ENCODE assay signal across 7 cellular contexts in the genomic region with DNA sequence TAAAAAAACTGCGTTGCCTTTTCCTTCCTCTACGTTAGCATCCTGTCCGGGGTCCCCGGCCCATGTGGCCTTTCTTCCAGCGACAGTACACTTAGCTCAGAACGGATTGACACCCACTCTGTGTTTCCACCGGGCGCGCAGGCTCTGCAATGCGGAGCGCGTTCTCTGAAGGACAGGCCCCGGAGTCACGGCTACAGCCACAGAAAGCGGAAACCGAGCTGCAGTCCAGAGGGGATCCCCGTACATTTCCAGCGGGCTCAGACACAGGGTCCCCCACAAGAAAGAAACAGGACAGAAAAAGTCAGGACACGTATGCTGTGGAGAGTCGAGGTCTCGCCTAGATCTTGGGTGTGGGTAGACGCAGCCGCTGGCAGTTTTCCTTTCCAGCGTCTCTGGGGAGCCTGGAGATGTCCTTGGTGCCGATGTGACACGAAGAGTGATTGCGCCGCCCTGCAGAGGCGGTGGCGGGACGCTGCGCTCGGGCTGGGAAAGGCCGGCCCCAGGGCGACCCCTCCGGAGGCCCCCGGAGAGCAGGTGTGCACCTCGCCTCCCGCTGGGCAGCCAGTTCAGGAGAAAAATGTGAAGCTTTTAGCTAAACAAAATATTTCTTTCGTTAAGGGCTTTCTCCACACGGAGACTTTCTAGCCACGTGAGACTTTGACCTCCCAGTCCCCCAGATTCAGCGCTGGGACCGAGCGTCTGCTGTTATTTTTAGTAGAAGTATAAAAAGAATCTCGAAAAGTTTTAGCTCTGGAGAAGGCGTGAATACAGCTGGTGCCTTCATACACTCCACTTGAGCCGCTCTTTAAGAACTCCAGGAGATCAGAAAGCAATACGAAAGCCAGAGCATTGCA. TPM values are rescaled to one million over a fixed set of nuclear protein-coding genes. Genes with fewer than 3 reads are reported as not detected.
A peak's percentile ranks its signal among the peaks of the same experiment; 100 is the strongest.
DNase-seq lines count a peak whose midpoint lies in the region; ATAC-seq and TF ChIP-seq lines count a peak whose summit lies in the region.

No MANE protein-coding gene starts in this region.

- TF ChIP-seq CTCF in gastroesophageal sphincter (IDR thresholded peaks at IDR 0.05) (peak in 2 of 4 experiments; percentile 2 to 25), osteoblast (IDR thresholded peaks at IDR 0.05; ENCODE audit: extremely low read depth, low read depth, low read length) (no peak)

- H3K9me3 ChIP-seq in gastroesophageal sphincter = no peaks in the 10 kb centered on the region
- H3K9me3 ChIP-seq in osteoblast (ENCODE audit: low read depth, low read length) = no peaks in the 10 kb centered on the region

- H3K4me2 ChIP-seq in osteoblast (ENCODE audit: insufficient read depth, low read length) = peak overlapping the region; percentile 76

- H2AFZ ChIP-seq in osteoblast (ENCODE audit: low read length) = peak overlapping the region; percentile 76

- no peaks in the 10 kb centered on the region for H3K79me2 ChIP-seq in osteoblast (ENCODE audit: insufficient read depth, low read length)

- H3K27ac ChIP-seq in gastroesophageal sphincter = peak overlapping the region; percentile 45 to 90 (median 90)
- no peak overlapping the region for H3K27ac ChIP-seq in osteoblast (ENCODE audit: low read depth, low read length)

- peak; percentile 63 to 66 for DNase-seq in activated T-cell treated with anti-CD3 and anti-CD28 coated beads, Interleukin-2, amount 50 U/mL, for 48 hours
- DNase-seq in osteoblast (ENCODE audit: insufficient read length, low spot score, missing footprints) = peak; percentile 79

- 8 to 18% methylated on average over 10 to 18 of the region's 49 CpGs for WGBS in gastroesophageal sphincter (ENCODE audit: low coverage in 1 of 2), 2 donors

- H3K4me3 ChIP-seq in gastroesophageal sphincter (peak overlapping the region; percentile 37 to 69), osteoblast (ENCODE audit: insufficient read depth, low read length) (peak overlapping the region; percentile 50)

- no peaks in the 10 kb centered on the region for H4K20me1 ChIP-seq in osteoblast (ENCODE audit: insufficient read depth, low read length)

- no peaks in the 10 kb centered on the region for H3K36me3 ChIP-seq in gastroesophageal sphincter
- no peaks in the 10 kb centered on the region for H3K36me3 ChIP-seq in osteoblast (ENCODE audit: insufficient read depth, low read length)

- TF ChIP-seq EP300 in gastroesophageal sphincter (IDR thresholded peaks at IDR 0.05) = no peak

- ATAC-seq in GM18502 (IDR thresholded peaks at IDR 0.05; ENCODE audit: poor library complexity, unreplicated experiment) (peak; percentile 45), HG03135 (IDR thresholded peaks at IDR 0.05; ENCODE audit: unreplicated experiment) (peak; percentile 37), gastroesophageal sphincter (peak; percentile 27), GM21526 (IDR thresholded peaks at IDR 0.05; ENCODE audit: low FRiP score, unreplicated experiment) (no peak), HG03457 (IDR thresholded peaks at IDR 0.05; ENCODE audit: unreplicated experiment) (no peak)

- H3K4me1 ChIP-seq in gastroesophageal sphincter (peaks cover 0 to 77% (median 5%) of the 10 kb centered on the region in 3 donors), osteoblast (ENCODE audit: insufficient read depth, low read length) (peaks cover 6% of the 10 kb centered on the region)

- no peak for TF ChIP-seq POLR2A in gastroesophageal sphincter (IDR thresholded peaks at IDR 0.05)

- H3K27me3 ChIP-seq in gastroesophageal sphincter (no peaks in the 10 kb centered on the region), osteoblast (ENCODE audit: insufficient read depth, low read length) (peaks cover 68% of the 10 kb centered on the region)

RNA-seq across cellular contexts. Expression of gene ACKR3, which starts 1.3 kb away (rescaled TPM):
- 10 to 100 TPM; 21.0 to 68.5 (median 42.5) TPM for total RNA-seq in gastroesophageal sphincter
- 18.8 and 26.8 TPM in 2 replicates for total RNA-seq in osteoblast

Comparison
In these comparisons a context has a peak if more than half of its experiments do, and no peak if none do; other contexts are left out.
1. ATAC-seq: peak in GM18502 (single experiment), HG03135 (single experiment) and gastroesophageal sphincter (single experiment); none in GM21526 (single experiment) and HG03457 (single experiment).